11 cellular contexts compared by ENCODE assay signal in genomic region chr3:37183375-37183831, GRCh38. TPM values are rescaled to one million over a fixed set of nuclear protein-coding genes. Genes with fewer than 3 reads are reported as not detected.
DNase-seq lines count a peak whose midpoint lies in the region; ATAC-seq and TF ChIP-seq lines count a peak whose summit lies in the region.
"Had no signal": no experiment of that assay in that cellular context is flagged by ENCODE, and none has a peak within 500 bp of the region (broad histone marks: within the 10 kb centered on the region; RNA-seq: fewer than 3 reads in every experiment).

No MANE protein-coding gene starts in this region.

- H3K9me3 ChIP-seq in upper lobe of left lung: no peaks in the 10 kb centered on the region

- H3K4me3 ChIP-seq in upper lobe of left lung: no peak overlapping the region

- POLR2A ChIA-PET in activated CD4-positive, alpha-beta memory T cell treated with anti-CD3 and anti-CD28 coated beads for 36 hours (lab: Charles Lee): no interaction called here

- H3K36me3 Mint-ChIP-seq in chondrocyte (ENCODE audit: low read depth): no peaks in the 10 kb centered on the region
- no peaks in the 10 kb centered on the region for H3K36me3 Mint-ChIP-seq in activated CD4-positive, alpha-beta memory T cell treated with anti-CD3 and anti-CD28 coated beads for 36 hours
- H3K36me3 Mint-ChIP-seq in activated CD8-positive, alpha-beta memory T cell treated with anti-CD3 and anti-CD28 coated beads, Interleukin-2, amount 10 ng/mL, durations not matched to agents 7 days and 5 days: peaks cover 6% of the 10 kb centered on the region
- H3K36me3 Mint-ChIP-seq: T-cell had no signal

- H3K4me1 ChIP-seq in upper lobe of left lung: peaks cover 9 to 32% (median 11%) of the 10 kb centered on the region in 4 donors

- peak overlapping the region; percentile 11 to 58 (median 52) for H3K27ac ChIP-seq in upper lobe of left lung

- H3K4me1 Mint-ChIP-seq in chondrocyte (ENCODE audit: low read depth): peaks cover 20% of the 10 kb centered on the region
- H3K4me1 Mint-ChIP-seq in activated CD4-positive, alpha-beta memory T cell treated with anti-CD3 and anti-CD28 coated beads for 36 hours (ENCODE audit: low read depth): peaks cover 10% of the 10 kb centered on the region
- peaks cover 22% of the 10 kb centered on the region for H3K4me1 Mint-ChIP-seq in activated CD8-positive, alpha-beta memory T cell treated with anti-CD3 and anti-CD28 coated beads, Interleukin-2, amount 10 ng/mL, durations not matched to agents 7 days and 5 days

- intact Hi-C loops in activated CD4-positive, alpha-beta memory T cell treated with anti-CD3 and anti-CD28 coated beads for 36 hours (cut with micrococcal nuclease): no loop called here

- TF ChIP-seq EP300 in upper lobe of left lung (IDR thresholded peaks at IDR 0.05): no peak

- TF ChIP-seq CTCF in chondrocyte (IDR thresholded peaks at IDR 0.05): no peak
- TF ChIP-seq CTCF in upper lobe of left lung (IDR thresholded peaks at IDR 0.05): no peak

- TF ChIP-seq POLR2A in upper lobe of left lung (IDR thresholded peaks at IDR 0.05): no peak

- H3K27ac Mint-ChIP-seq in chondrocyte (ENCODE audit: unreplicated experiment): peak overlapping the region; percentile 79
- no peak overlapping the region for H3K27ac Mint-ChIP-seq in activated CD4-positive, alpha-beta memory T cell treated with anti-CD3 and anti-CD28 coated beads for 36 hours
- H3K27ac Mint-ChIP-seq in activated CD8-positive, alpha-beta memory T cell treated with anti-CD3 and anti-CD28 coated beads, Interleukin-2, amount 10 ng/mL, durations not matched to agents 7 days and 5 days: no peak overlapping the region
- H3K27ac Mint-ChIP-seq: activated T-helper 2 cell treated with anti-CD3 and anti-CD28 coated beads, Interferon-gamma antibody, Interleukin-2, Interleukin-4, amounts not matched to agents 10 μg/mL and 5 μg/mL and 100 μg/mL, durations not matched to agents 14 hours and 24 hours and 36 hours; T-cell had no signal

- H3K27me3 Mint-ChIP-seq in chondrocyte (ENCODE audit: low read depth): no peaks in the 10 kb centered on the region
- H3K27me3 Mint-ChIP-seq in activated CD4-positive, alpha-beta memory T cell treated with anti-CD3 and anti-CD28 coated beads for 36 hours: no peaks in the 10 kb centered on the region
- H3K27me3 Mint-ChIP-seq in activated CD8-positive, alpha-beta memory T cell treated with anti-CD3 and anti-CD28 coated beads, Interleukin-2, amount 10 ng/mL, durations not matched to agents 7 days and 5 days: no peaks in the 10 kb centered on the region
- H3K27me3 Mint-ChIP-seq: T-cell had no signal

- ATAC-seq in upper lobe of left lung (ENCODE audit: low FRiP score in 2 of 2) (peak; percentile 46 to 49), GM21723 (IDR thresholded peaks at IDR 0.05; ENCODE audit: unreplicated experiment) (no peak)
- no peak for ATAC-seq in activated CD8-positive, alpha-beta memory T cell treated with anti-CD3 and anti-CD28 coated beads, Interleukin-2, amount 10 ng/mL, durations not matched to agents 7 days and 5 days
- ATAC-seq: T-cell had no signal

- no peaks in the 10 kb centered on the region for H3K9me3 Mint-ChIP-seq in chondrocyte (ENCODE audit: low read depth)
- H3K9me3 Mint-ChIP-seq in activated CD4-positive, alpha-beta memory T cell treated with anti-CD3 and anti-CD28 coated beads for 36 hours: no peaks in the 10 kb centered on the region
- H3K9me3 Mint-ChIP-seq in activated CD8-positive, alpha-beta memory T cell treated with anti-CD3 and anti-CD28 coated beads, Interleukin-2, amount 10 ng/mL, durations not matched to agents 7 days and 5 days (ENCODE audit: low read depth): no peaks in the 10 kb centered on the region
- H3K9me3 Mint-ChIP-seq: activated T-helper 2 cell treated with anti-CD3 and anti-CD28 coated beads, Interferon-gamma antibody, Interleukin-2, Interleukin-4, amounts not matched to agents 10 μg/mL and 5 μg/mL and 100 μg/mL, durations not matched to agents 14 hours and 24 hours and 36 hours; T-cell had no signal

- peak; percentile 93 for DNase-seq in LHCN-M2 (ENCODE audit: low read depth)
- no peak for DNase-seq in chondrocyte (ENCODE audit: low spot score)
- DNase-seq in lung microvascular endothelial cell (ENCODE audit: low read depth in 2 of 2): peak; percentile 58 to 91
- no peak for DNase-seq in upper lobe of left lung
- no peak for DNase-seq in activated CD4-positive, alpha-beta memory T cell treated with anti-CD3 and anti-CD28 coated beads for 36 hours
- no peak for DNase-seq in activated CD4-positive, alpha-beta T cell treated with anti-CD3 and anti-CD28 coated beads, Interleukin-2, amount 50 U/mL, for 1 hour
- DNase-seq in activated CD8-positive, alpha-beta memory T cell treated with anti-CD3 and anti-CD28 coated beads, Interleukin-2, amount 10 ng/mL, durations not matched to agents 7 days and 5 days: no peak
- DNase-seq: NCI-H1105 treated with DMSO at 0.1 percent for 48 hours, T-cell had no signal

- H3K27me3 ChIP-seq in upper lobe of left lung: no peaks in the 10 kb centered on the region

- 70 to 76% methylated on average over 3 of the region's 3 CpGs for WGBS in upper lobe of left lung, 2 donors

- H3K4me3 Mint-ChIP-seq in chondrocyte (ENCODE audit: unreplicated experiment): no peak overlapping the region
- H3K4me3 Mint-ChIP-seq in activated CD4-positive, alpha-beta memory T cell treated with anti-CD3 and anti-CD28 coated beads for 36 hours: no peak overlapping the region
- H3K4me3 Mint-ChIP-seq in activated CD8-positive, alpha-beta memory T cell treated with anti-CD3 and anti-CD28 coated beads, Interleukin-2, amount 10 ng/mL, durations not matched to agents 7 days and 5 days: no peak overlapping the region
- H3K4me3 Mint-ChIP-seq: T-cell had no signal

- no peaks in the 10 kb centered on the region for H3K36me3 ChIP-seq in upper lobe of left lung

- CTCF ChIA-PET in activated CD4-positive, alpha-beta memory T cell treated with anti-CD3 and anti-CD28 coated beads for 36 hours (lab: Charles Lee): interaction anchor here (0.6 kb wide), 1 partner anchor 225 kb away, joined by 3 read pairs; no protein-coding TSS in a partner anchor
- CTCF ChIA-PET in activated CD8-positive, alpha-beta memory T cell treated with anti-CD3 and anti-CD28 coated beads, Interleukin-2, amount 10 ng/mL, durations not matched to agents 7 days and 5 days (lab: Charles Lee): no interaction called here

RNA-seq across cellular contexts. Expression of gene LRRFIP2, which starts 9.0 kb away (rescaled TPM):
- total RNA-seq in LHCN-M2 (2014; rRNA removed) (47.3 and 48.4 TPM in 2 replicates), chondrocyte (46.3 to 50.7 TPM (median 49.0 TPM) in 3 replicates), lung microvascular endothelial cell (27.2 and 34.7 TPM in 2 replicates), upper lobe of left lung (100 to 1,000 TPM in 1 of 6 donors, 10 to 100 TPM in 5; 45.9 to 106 (median 78.8) TPM)
- 51.0 TPM for polyA plus RNA-seq in LHCN-M2 (2012)
- 10 to 100 TPM; 25.9 to 30.7 TPM for total RNA-seq in activated CD4-positive, alpha-beta memory T cell treated with anti-CD3 and anti-CD28 coated beads for 36 hours
- 10 to 100 TPM; 38.1 to 47.9 TPM for total RNA-seq in activated CD8-positive, alpha-beta memory T cell treated with anti-CD3 and anti-CD28 coated beads, Interleukin-2, amount 10 ng/mL, durations not matched to agents 7 days and 5 days

RNA-seq across cellular contexts. Expression of gene GOLGA4, which starts 59.7 kb away (rescaled TPM):
- total RNA-seq in LHCN-M2 (2014; rRNA removed): 45.5 and 69.5 TPM in 2 replicates
- polyA plus RNA-seq in LHCN-M2 (2012): 15.8 TPM
- 67.2 to 71.6 TPM (median 70.7 TPM) in 3 replicates for total RNA-seq in chondrocyte
- 27.0 and 40.1 TPM in 2 replicates for total RNA-seq in lung microvascular endothelial cell
- 100 to 1,000 TPM in 2 of 6 donors, 10 to 100 TPM in 4; 68.3 to 175 (median 76.0) TPM for total RNA-seq in upper lobe of left lung
- 10 to 100 TPM; 32.3 to 34.3 TPM for total RNA-seq in activated CD4-positive, alpha-beta memory T cell treated with anti-CD3 and anti-CD28 coated beads for 36 hours
- total RNA-seq in activated CD8-positive, alpha-beta memory T cell treated with anti-CD3 and anti-CD28 coated beads, Interleukin-2, amount 10 ng/mL, durations not matched to agents 7 days and 5 days: 10 to 100 TPM; 32.5 to 40.3 TPM

Comparison
In these comparisons a context has a peak if more than half of its experiments do, and no peak if none do; other contexts are left out.
1. DNase-seq: peak in LHCN-M2 (single experiment) and lung microvascular endothelial cell (2 of 2); none in chondrocyte (single experiment), upper lobe of left lung (0 of 2), activated CD4-positive, alpha-beta memory T cell treated with anti-CD3 and anti-CD28 coated beads for 36 hours (single experiment), activated CD4-positive, alpha-beta T cell treated with anti-CD3 and anti-CD28 coated beads, Interleukin-2, amount 50 U/mL, for 1 hour (single experiment) and activated CD8-positive, alpha-beta memory T cell treated with anti-CD3 and anti-CD28 coated beads, Interleukin-2, amount 10 ng/mL, durations not matched to agents 7 days and 5 days (single experiment).
2. ATAC-seq: peak in upper lobe of left lung (2 of 2); none in activated CD8-positive, alpha-beta memory T cell treated with anti-CD3 and anti-CD28 coated beads, Interleukin-2, amount 10 ng/mL, durations not matched to agents 7 days and 5 days (single experiment) and GM21723 (single experiment).